1 cellular context compared by ENCODE assay signal in the genomic region with DNA sequence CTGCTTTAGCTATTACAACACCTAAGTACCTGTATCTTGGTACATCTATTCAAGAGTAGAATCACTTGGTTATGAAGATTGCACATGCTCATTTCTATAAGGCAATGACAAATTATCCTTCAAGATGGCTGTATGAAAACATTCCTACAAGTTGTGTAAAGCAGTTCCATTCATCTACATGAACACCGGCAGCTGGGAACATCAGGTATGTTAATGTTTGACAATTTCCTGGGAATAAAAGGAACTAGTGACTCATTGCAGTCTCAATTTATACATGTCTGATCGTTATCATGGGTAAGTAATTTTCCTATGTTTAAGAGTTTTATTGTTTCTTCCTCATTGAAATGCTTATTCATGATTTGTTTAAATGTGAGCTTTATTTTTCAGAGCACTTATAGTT.
TF ChIP-seq lines count a peak whose summit lies in the region.

No MANE protein-coding gene starts in this region.

TF ChIP-seq in HCT116, 20 proteins besides CTCF, POLR2A, EP300 and RAD21:
- TF ChIP-seq POLR2AphosphoS5 (IDR thresholded peaks at IDR 0.05; ENCODE audit: low read depth, low read length) = no peak
- no peak for TF ChIP-seq ELF1 (IDR thresholded peaks at IDR 0.05; ENCODE audit: borderline replicate concordance, low read depth)
- TF ChIP-seq SIN3A (IDR thresholded peaks at IDR 0.05; ENCODE audit: low read depth) = no peak
- TF ChIP-seq JUND (IDR thresholded peaks at IDR 0.05) = no peak
- TF ChIP-seq, protein P1, sequence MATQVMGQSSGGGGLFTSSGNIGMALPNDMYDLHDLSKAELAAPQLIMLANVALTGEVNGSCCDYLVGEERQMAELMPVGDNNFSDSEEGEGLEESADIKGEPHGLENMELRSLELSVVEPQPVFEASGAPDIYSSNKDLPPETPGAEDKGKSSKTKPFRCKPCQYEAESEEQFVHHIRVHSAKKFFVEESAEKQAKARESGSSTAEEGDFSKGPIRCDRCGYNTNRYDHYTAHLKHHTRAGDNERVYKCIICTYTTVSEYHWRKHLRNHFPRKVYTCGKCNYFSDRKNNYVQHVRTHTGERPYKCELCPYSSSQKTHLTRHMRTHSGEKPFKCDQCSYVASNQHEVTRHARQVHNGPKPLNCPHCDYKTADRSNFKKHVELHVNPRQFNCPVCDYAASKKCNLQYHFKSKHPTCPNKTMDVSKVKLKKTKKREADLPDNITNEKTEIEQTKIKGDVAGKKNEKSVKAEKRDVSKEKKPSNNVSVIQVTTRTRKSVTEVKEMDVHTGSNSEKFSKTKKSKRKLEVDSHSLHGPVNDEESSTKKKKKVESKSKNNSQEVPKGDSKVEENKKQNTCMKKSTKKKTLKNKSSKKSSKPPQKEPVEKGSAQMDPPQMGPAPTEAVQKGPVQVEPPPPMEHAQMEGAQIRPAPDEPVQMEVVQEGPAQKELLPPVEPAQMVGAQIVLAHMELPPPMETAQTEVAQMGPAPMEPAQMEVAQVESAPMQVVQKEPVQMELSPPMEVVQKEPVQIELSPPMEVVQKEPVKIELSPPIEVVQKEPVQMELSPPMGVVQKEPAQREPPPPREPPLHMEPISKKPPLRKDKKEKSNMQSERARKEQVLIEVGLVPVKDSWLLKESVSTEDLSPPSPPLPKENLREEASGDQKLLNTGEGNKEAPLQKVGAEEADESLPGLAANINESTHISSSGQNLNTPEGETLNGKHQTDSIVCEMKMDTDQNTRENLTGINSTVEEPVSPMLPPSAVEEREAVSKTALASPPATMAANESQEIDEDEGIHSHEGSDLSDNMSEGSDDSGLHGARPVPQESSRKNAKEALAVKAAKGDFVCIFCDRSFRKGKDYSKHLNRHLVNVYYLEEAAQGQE (IDR thresholded peaks at IDR 0.05; ENCODE audit: low read depth) = no peak
- TF ChIP-seq, protein P2, sequence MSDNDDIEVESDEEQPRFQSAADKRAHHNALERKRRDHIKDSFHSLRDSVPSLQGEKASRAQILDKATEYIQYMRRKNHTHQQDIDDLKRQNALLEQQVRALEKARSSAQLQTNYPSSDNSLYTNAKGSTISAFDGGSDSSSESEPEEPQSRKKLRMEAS (IDR thresholded peaks at IDR 0.05) = no peak
- no peak for TF ChIP-seq TCF7L2 (IDR thresholded peaks at IDR 0.05; ENCODE audit: borderline replicate concordance, extremely low read depth, insufficient read depth, insufficient read length)
- TF ChIP-seq EGR1 (IDR thresholded peaks at IDR 0.05; ENCODE audit: low read depth) = no peak
- no peak for TF ChIP-seq ZFX (IDR thresholded peaks at IDR 0.05)
- TF ChIP-seq CEBPB (IDR thresholded peaks at IDR 0.05; ENCODE audit: low read depth) = no peak
- no peak for TF ChIP-seq YY1 (IDR thresholded peaks at IDR 0.05; ENCODE audit: extremely low read depth, insufficient replicate concordance, low read depth, low read length)
